Comparison of ENCODE assay signal across 1 cellular context in genomic region chr9:126860757-126861466, GRCh38.
TF ChIP-seq lines count a peak whose summit lies in the region.

No MANE protein-coding gene starts in this region.

TF ChIP-seq in WTC11, 78 proteins besides CTCF, POLR2A, EP300 and RAD21 (continued from another document):
- TF ChIP-seq ZBTB43 (CRISPR knock-in tag; IDR thresholded peaks at IDR 0.05) (no peak), ZNF416 (CRISPR knock-in tag; IDR thresholded peaks at IDR 0.05) (no peak), GTF2I (CRISPR knock-in tag; conservative IDR thresholded peaks at IDR 0.05) (no peak)
